7 cellular contexts compared by ENCODE assay signal in the genomic region with DNA sequence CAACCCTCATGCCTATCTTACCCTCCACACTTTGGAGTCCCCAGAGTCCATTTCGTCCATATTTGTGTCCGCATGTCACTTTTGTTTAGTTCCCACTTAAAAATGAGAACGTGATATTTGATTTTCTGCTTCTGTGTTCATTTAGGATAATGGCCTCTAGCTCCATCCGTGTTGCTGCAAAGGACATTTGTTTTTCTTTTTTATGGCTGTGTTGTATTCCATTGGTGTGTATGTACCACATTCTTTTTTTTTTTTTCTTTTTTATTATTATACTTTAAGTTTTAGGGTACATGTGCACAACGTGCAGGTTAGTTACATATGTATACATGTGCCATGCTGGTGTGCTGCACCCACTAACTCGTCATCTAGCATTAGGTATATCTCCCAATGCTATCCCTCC. TPM values are rescaled to one million over a fixed set of nuclear protein-coding genes. Genes with fewer than 3 reads are reported as not detected.
"Had no signal": no experiment of that assay in that cellular context is flagged by ENCODE, and none has a peak within 500 bp of the region (broad histone marks: within the 10 kb centered on the region; RNA-seq: fewer than 3 reads in every experiment).

No MANE protein-coding gene starts in this region.

RNA-seq across cellular contexts. Expression of a gene that starts 7.2 kb away (rescaled TPM):
- total RNA-seq: GM23248, GM23338, H1, H4, H7, H9, HFFc6 had no signal
- polyA plus RNA-seq: GM23248, GM23338, H1 had no signal
